ENCODE assay signal across 15 cellular contexts in the genomic region with DNA sequence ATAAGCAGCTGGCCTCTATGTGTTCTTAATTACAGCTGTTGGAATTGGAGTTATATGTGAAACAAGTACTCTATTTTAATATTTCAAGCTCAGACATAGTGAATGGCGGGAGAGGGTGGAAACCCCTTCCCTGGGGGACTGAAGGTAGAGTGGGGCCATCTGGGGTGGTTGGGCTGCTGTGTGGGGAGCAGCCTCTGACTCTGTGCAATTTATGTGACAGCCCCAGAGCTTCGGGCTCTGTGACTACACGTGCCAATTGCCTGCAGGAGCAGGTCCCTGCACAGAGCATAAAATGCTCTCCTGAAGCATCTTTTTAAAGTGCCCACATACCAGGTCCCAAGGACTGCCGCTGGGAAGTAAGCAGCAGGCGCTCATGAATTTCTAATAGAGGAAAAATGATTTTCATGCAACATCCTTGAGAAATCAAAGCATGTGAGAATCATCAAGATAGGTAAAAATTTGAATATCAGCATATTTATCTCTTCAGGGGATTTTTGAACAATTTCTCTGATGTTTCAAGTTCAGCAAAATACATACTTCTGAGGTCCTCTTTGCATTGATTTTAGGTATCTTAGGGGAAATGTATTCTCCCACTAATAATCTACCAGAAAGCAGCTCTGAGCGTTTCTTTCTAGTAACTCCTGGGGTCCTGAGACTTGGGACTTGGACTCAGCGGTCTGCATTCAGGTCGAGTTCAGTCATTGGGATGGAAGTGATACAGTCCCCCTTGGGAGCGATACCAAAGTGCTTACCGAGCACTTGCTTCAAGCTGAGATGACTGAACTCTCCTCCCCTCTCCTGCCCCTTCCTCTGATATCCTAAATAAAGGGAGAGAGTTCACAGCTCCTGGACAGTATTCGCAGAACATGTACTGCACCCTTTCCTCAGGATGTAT. TPM values are rescaled to one million over a fixed set of nuclear protein-coding genes. Genes with fewer than 3 reads are reported as not detected.
DNase-seq lines count a peak whose midpoint lies in the region; ATAC-seq and TF ChIP-seq lines count a peak whose summit lies in the region.
"Had no signal": no experiment of that assay in that cellular context is flagged by ENCODE, and none has a peak within 500 bp of the region (broad histone marks: within the 10 kb centered on the region; RNA-seq: fewer than 3 reads in every experiment).

No MANE protein-coding gene starts in this region.

- H3K4me3 ChIP-seq in Panc1 (ENCODE audit: low read depth in 2 of 2, low read length in 2 of 2) (no peak overlapping the region), esophagus muscularis mucosa (no peak overlapping the region), parathyroid adenoma (ENCODE audit: low read depth, low read length) (no peak overlapping the region), coronary artery (no peak overlapping the region)
- H3K4me3 ChIP-seq: neural progenitor cell had no signal

- no peaks in the 10 kb centered on the region for H3K79me2 ChIP-seq in parathyroid adenoma

- H3K4me2 ChIP-seq in parathyroid adenoma (ENCODE audit: low read length), result no peak overlapping the region
- H3K4me2 ChIP-seq: neural progenitor cell had no signal

- peak overlapping the region; percentile 65 for H2AFZ ChIP-seq in parathyroid adenoma
- H2AFZ ChIP-seq: neural progenitor cell had no signal

- peaks cover 13% of the 10 kb centered on the region for H3K4me1 ChIP-seq in Panc1 (ENCODE audit: control insufficient read depth, insufficient read depth, low read length)
- peaks cover 7 to 36% (median 32%) of the 10 kb centered on the region in 4 donors for H3K4me1 ChIP-seq in esophagus muscularis mucosa
- H3K4me1 ChIP-seq in parathyroid adenoma, result peaks cover 29% of the 10 kb centered on the region
- H3K4me1 ChIP-seq: ascending aorta, neural progenitor cell had no signal

- TF ChIP-seq EP300 in esophagus muscularis mucosa (IDR thresholded peaks at IDR 0.05), result no peak

- intact Hi-C loops in Panc1 (cut with micrococcal nuclease; ENCODE audit: unreplicated experiment), result no loop called here
- intact Hi-C loops in esophagus muscularis mucosa (cut with DNase I), result no loop called here

- no peaks in the 10 kb centered on the region for H3K36me3 ChIP-seq in Panc1 (ENCODE audit: control insufficient read depth, insufficient read depth, low read length)
- no peaks in the 10 kb centered on the region for H3K36me3 ChIP-seq in esophagus muscularis mucosa
- H3K36me3 ChIP-seq in parathyroid adenoma (ENCODE audit: control insufficient read depth, insufficient read depth, low read length), result no peaks in the 10 kb centered on the region
- H3K36me3 ChIP-seq: ascending aorta, neural progenitor cell, tibial nerve had no signal

- H3K27me3 ChIP-seq in Panc1 (ENCODE audit: control insufficient read depth, insufficient read depth, low read length) (no peaks in the 10 kb centered on the region), esophagus muscularis mucosa (no peaks in the 10 kb centered on the region), parathyroid adenoma (ENCODE audit: control insufficient read depth, insufficient read depth, low read length) (no peaks in the 10 kb centered on the region)
- H3K27me3 ChIP-seq: ascending aorta, neural progenitor cell, tibial nerve had no signal

- in situ Hi-C loops in Panc1 (cut with HindIII; ENCODE audit: low pct_unique_long_range_greater_than_20kb, low sequenced_read_pairs), result no loop called here

- POLR2A ChIA-PET in Panc1 (lab: Charles Lee), result interaction anchor here (0.6 kb wide), 1 partner anchor 16 kb away, joined by 13 read pairs; no protein-coding TSS in a partner anchor

- H3K27ac ChIP-seq in Panc1 (ENCODE audit: low read length) (peak overlapping the region; percentile 71), esophagus muscularis mucosa (replicated peaks in 1 of 4) (peak overlapping the region; percentile 59 to 84 (median 78)), parathyroid adenoma (peak overlapping the region; percentile 84), coronary artery (peak overlapping the region in 1 of 2 donors; percentile 43)
- H3K27ac ChIP-seq: neural progenitor cell had no signal

- TF ChIP-seq POLR2A in esophagus muscularis mucosa (IDR thresholded peaks at IDR 0.05; ENCODE audit: low read depth), result no peak

- BruUV-seq in Panc1 (replicated peaks; lab: Mats Ljungman, UMichigan), result no TSS peak

- H3K9me3 ChIP-seq in Panc1 (ENCODE audit: control insufficient read depth, insufficient read depth, low read depth, low read length) (no peaks in the 10 kb centered on the region), esophagus muscularis mucosa (no peaks in the 10 kb centered on the region), parathyroid adenoma (ENCODE audit: control insufficient read depth, low read length) (no peaks in the 10 kb centered on the region)
- H3K9me3 ChIP-seq: ascending aorta, tibial nerve had no signal

- ATAC-seq in Panc1 (peak; percentile 59), GM19035 (IDR thresholded peaks at IDR 0.05; ENCODE audit: unreplicated experiment) (no peak), HG02588 (IDR thresholded peaks at IDR 0.05; ENCODE audit: unreplicated experiment) (no peak)

- no peak overlapping the region for H3K9ac ChIP-seq in parathyroid adenoma
- H3K9ac ChIP-seq: neural progenitor cell had no signal

- 50% methylated on average over 11 of the region's 11 CpGs for WGBS in esophagus muscularis mucosa

- TF ChIP-seq CTCF in Panc1 (IDR thresholded peaks at IDR 0.05) (no peak), esophagus muscularis mucosa (IDR thresholded peaks at IDR 0.05) (no peak), parathyroid adenoma (IDR thresholded peaks at IDR 0.05) (no peak), coronary artery (IDR thresholded peaks at IDR 0.05) (no peak)

- CTCF ChIA-PET in Panc1 (lab: Charles Lee), result no interaction called here

- peak; percentile 29 for DNase-seq in A172 (ENCODE audit: low spot score)
- DNase-seq in Panc1 (ENCODE audit: low read depth, low spot score), result no peak
- no peak for DNase-seq in esophagus muscularis mucosa (ENCODE audit: extremely low spot score)
- DNase-seq in coronary artery (ENCODE audit: low spot score), result no peak
- DNase-seq in DMS79 treated with DMSO at 0.1 percent for 48 hours (lab: John Stamatoyannopoulos, UW), result no peak
- DNase-seq: activated CD4-positive, alpha-beta memory T cell treated with anti-CD3 and anti-CD28 coated beads for 36 hours; effector memory CD4-positive, alpha-beta T cell; NCI-H1048; stimulated activated CD4-positive, alpha-beta T cell treated with anti-CD3 and anti-CD28 coated beads, Interleukin-12 subunit alpha, Interleukin-12 subunit beta, amount 100 ng/mL, for 4 hours had no signal

RNA-seq across cellular contexts. Expression of a gene that starts 40.0 kb away (rescaled TPM):
- total RNA-seq in A172 (2014; rRNA removed; shearing (Covaris generic)), result 0.69 and 0.77 TPM in 2 replicates
- total RNA-seq in Panc1 (2021; ENCODE audit: unreplicated experiment), result not detected
- polyA plus RNA-seq in Panc1 (2012; ENCODE audit: insufficient read length), result not detected
- total RNA-seq in esophagus muscularis mucosa, result 1 to 10 TPM; 1.2 to 5.0 (median 2.0) TPM
- total RNA-seq: ascending aorta had no signal
